Comparison of ENCODE assay signal across 17 cellular contexts in the genomic region with DNA sequence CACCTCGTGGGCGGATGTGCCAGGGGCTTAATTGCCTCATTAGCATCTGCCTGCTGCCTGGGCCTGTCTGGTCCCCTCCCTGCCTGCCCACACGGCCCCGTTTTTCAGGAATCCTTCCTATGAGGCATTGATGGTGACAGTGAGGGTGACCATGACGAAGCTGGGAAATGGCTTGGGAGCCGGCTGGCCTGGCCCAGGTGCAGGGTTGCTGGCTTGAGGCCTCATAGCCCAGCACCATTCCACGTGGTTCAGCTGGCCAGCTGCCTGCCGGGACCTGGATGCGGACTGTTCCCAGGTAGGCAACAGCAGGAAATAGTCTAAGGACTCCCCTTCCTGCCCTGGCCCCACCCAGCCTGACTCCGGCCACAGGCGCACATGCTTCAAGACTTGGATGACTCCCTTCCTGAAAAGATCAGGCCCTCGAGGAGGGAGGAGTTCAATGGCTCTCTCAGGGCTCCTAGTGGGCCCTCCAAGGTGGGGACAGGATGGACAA. TPM values are rescaled to one million over a fixed set of nuclear protein-coding genes. Genes with fewer than 3 reads are reported as not detected.
DNase-seq lines count a peak whose midpoint lies in the region; ATAC-seq and TF ChIP-seq lines count a peak whose summit lies in the region.
"Had no signal": no experiment of that assay in that cellular context is flagged by ENCODE, and none has a peak within 500 bp of the region (broad histone marks: within the 10 kb centered on the region; RNA-seq: fewer than 3 reads in every experiment).

No MANE protein-coding gene starts in this region.

- no peaks in the 10 kb centered on the region for H3K4me1 ChIP-seq in H9 (ENCODE audit: insufficient read depth, low read length)

- H3K9me3 Mint-ChIP-seq in H9, result no peaks in the 10 kb centered on the region
- H3K9me3 Mint-ChIP-seq in nephron, result no peaks in the 10 kb centered on the region

- no peak overlapping the region for H3K18ac ChIP-seq in H9 (ENCODE audit: insufficient read length, low read depth, low read length)

- H3K27ac Mint-ChIP-seq in H9 (no peak overlapping the region), nephron (peak overlapping the region; percentile 31 to 95 (median 78))

- no peaks in the 10 kb centered on the region for H3K27me3 ChIP-seq in H9 (ENCODE audit: insufficient read depth, low read length)

- no peak overlapping the region for H3K4me2 ChIP-seq in H9 (ENCODE audit: insufficient read depth, insufficient read length, low read length)
- H3K4me2 ChIP-seq: KMS-11 had no signal

- H3K27ac ChIP-seq in H9 (ENCODE audit: insufficient read length, low read depth, low read length) (no peak overlapping the region), RWPE1 (peak overlapping the region; percentile 100), epithelial cell of prostate (peak overlapping the region; percentile 92)
- H3K27ac ChIP-seq: HL-60, KMS-11 had no signal

- no peaks in the 10 kb centered on the region for H3K79me2 ChIP-seq in H9 (ENCODE audit: insufficient read depth, low read length)

- ATAC-seq in HG03108 (IDR thresholded peaks at IDR 0.05; ENCODE audit: unreplicated experiment), result no peak
- ATAC-seq: HCT116 had no signal

- peaks cover 2 to 5% of the 10 kb centered on the region in 2 experiments; a peak in 1 of 4 replicates for H3K4me1 Mint-ChIP-seq in H9
- H3K4me1 Mint-ChIP-seq in nephron, result peaks cover 63% of the 10 kb centered on the region

- no peak overlapping the region for H2AFZ ChIP-seq in H9 (ENCODE audit: low read length)

- WGBS in H9 (ENCODE audit: extremely low coverage, insufficient read length, low lambda C conversion rate), result no CpG with 5 or more reads among the region's 12 CpGs

- no peaks in the 10 kb centered on the region for H3K79me1 ChIP-seq in H9 (ENCODE audit: insufficient read depth, low read depth, low read length, poor library complexity, severe bottlenecking)

- TF ChIP-seq CTCF in H9 (conservative IDR thresholded peaks at IDR 0.05), result no peak
- no peak for TF ChIP-seq CTCF in RWPE1 (conservative IDR thresholded peaks at IDR 0.05; ENCODE audit: low read depth)
- no peak for TF ChIP-seq CTCF in nephron (IDR thresholded peaks at IDR 0.05; ENCODE audit: unreplicated experiment in 3 of 3)

- POLR2A ChIA-PET in RWPE1 (lab: Yijun Ruan, JAX; ENCODE audit: low non-redundant PET), result no interaction called here

- CTCF ChIA-PET in RWPE1 (lab: Yijun Ruan, JAX), result interaction anchor here (0.6 kb wide), 1 partner anchor 207 kb away, joined by 3 read pairs; no protein-coding TSS in a partner anchor

- no peaks in the 10 kb centered on the region for H3K23me2 ChIP-seq in H9 (ENCODE audit: insufficient read length, low read depth, low read length, poor library complexity, severe bottlenecking)

- no peak for DNase-seq in H9
- DNase-seq in RWPE1 (ENCODE audit: low spot score), result peak; percentile 84
- no peak for DNase-seq in epithelial cell of prostate (ENCODE audit: low read depth, low spot score)
- no peak for DNase-seq in amygdala (lab: John Stamatoyannopoulos, UW)
- DNase-seq in stimulated activated naive CD4-positive, alpha-beta T cell (lab: John Stamatoyannopoulos, UW), result no peak
- no peak for DNase-seq in HuH-7 (ENCODE audit: low spot score)
- DNase-seq: amniotic stem cell; cerebellar nuclear complex; NCI-H1092 treated with DMSO at 0.1 percent for 48 hours; NCI-H2171 treated with DMSO at 0.1 percent for 48 hours; stimulated activated CD4-positive, alpha-beta T cell treated with anti-CD3 and anti-CD28 coated beads, Interleukin-4, amount 100 ng/mL, for 1 hour; substantia nigra had no signal

- no peak overlapping the region for H2BK120ac ChIP-seq in H9 (ENCODE audit: low read depth, low read length, poor library complexity, severe bottlenecking)

- no peak overlapping the region for H2BK12ac ChIP-seq in H9 (ENCODE audit: insufficient read length, low read depth, low read length)

- H3K23ac ChIP-seq in H9 (ENCODE audit: insufficient read length, low read depth, low read length), result no peak overlapping the region

- no peak overlapping the region for H2BK5ac ChIP-seq in H9 (ENCODE audit: insufficient read length, low read length)

- H4K5ac ChIP-seq in H9 (ENCODE audit: insufficient read length, low read depth, low read length), result no peak overlapping the region

- H3K4me3 Mint-ChIP-seq in H9 (no peak overlapping the region), nephron (no peak overlapping the region)

- H2BK15ac ChIP-seq in H9 (ENCODE audit: low read depth, low read length), result no peak overlapping the region

- no peak overlapping the region for H3K4ac ChIP-seq in H9 (ENCODE audit: low read depth, low read length)

- H3T11ph ChIP-seq in H9 (ENCODE audit: low read length), result no peak overlapping the region

- no peak overlapping the region for H2AK5ac ChIP-seq in H9 (ENCODE audit: insufficient read length, low read length)

- H3K27me3 Mint-ChIP-seq in H9 (ENCODE audit: low read depth), result peaks cover 28% of the 10 kb centered on the region
- H3K27me3 Mint-ChIP-seq in nephron (ENCODE audit: low read depth), result peaks cover 3% of the 10 kb centered on the region

- no peak overlapping the region for H4K8ac ChIP-seq in H9 (replicated peaks; ENCODE audit: insufficient read length, low read depth, low read length)

- no peak overlapping the region for H3K9ac ChIP-seq in H9 (ENCODE audit: extremely low read depth, insufficient read length, low read length)
- H3K9ac ChIP-seq: KMS-11 had no signal

- H3K56ac ChIP-seq in H9 (ENCODE audit: insufficient read length, low read depth, low read length), result no peak overlapping the region

- peak overlapping the region; percentile 16; the same call in 1 of the 2 replicates for H3K14ac ChIP-seq in H9 (ENCODE audit: insufficient read depth, low read length)

- no peak overlapping the region for H4K91ac ChIP-seq in H9 (ENCODE audit: insufficient read length, low read depth, low read length)

- H3K36me3 Mint-ChIP-seq in H9 (ENCODE audit: insufficient read depth in 1 of 3, low read depth in 3 of 3) (no peaks in the 10 kb centered on the region), nephron (ENCODE audit: low read depth) (no peaks in the 10 kb centered on the region)

- no peak overlapping the region for H2BK20ac ChIP-seq in H9 (ENCODE audit: low read depth, low read length, poor library complexity, severe bottlenecking)

- no peaks in the 10 kb centered on the region for H3K9me3 ChIP-seq in H9 (ENCODE audit: control insufficient read depth, low read depth, low read length)

- H4K20me1 ChIP-seq in H9 (ENCODE audit: control insufficient read depth, insufficient read depth, insufficient read length), result peaks cover 2% of the 10 kb centered on the region

RNA-seq across cellular contexts. Expression of a gene that starts 8.9 kb away (rescaled TPM):
- total RNA-seq in H9 (2021), result 23.5 and 24.0 TPM in 2 replicates

Comparison
In these comparisons a context has a peak if more than half of its experiments do, and no peak if none do; other contexts are left out.
1. H3K27ac Mint-ChIP-seq: peak in nephron (3 of 3); none in H9 (0 of 3).